Comparison of ENCODE assay signal across 16 cellular contexts in the genomic region with DNA sequence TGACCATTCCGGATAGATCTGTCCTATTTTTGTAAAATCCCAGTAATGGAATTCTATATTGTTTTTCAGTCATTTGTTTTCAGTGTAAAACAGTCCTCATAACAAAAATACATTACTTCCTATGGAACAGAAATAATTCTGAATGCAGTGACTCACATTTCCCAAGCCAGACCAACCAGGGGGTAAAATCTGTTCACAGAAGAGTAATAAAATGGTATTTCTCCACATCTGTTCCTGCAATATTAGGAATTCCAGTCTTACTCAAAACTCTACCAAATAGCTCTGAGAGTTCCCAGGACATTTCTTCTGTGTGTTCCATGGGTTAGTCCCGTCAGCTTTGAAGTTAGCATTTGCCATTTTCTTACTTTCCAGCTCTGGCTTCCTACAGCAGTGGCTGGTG. TPM values are rescaled to one million over a fixed set of nuclear protein-coding genes. Genes with fewer than 3 reads are reported as not detected.
A peak's percentile ranks its signal among the peaks of the same experiment; 100 is the strongest.
DNase-seq lines count a peak whose midpoint lies in the region; ATAC-seq and TF ChIP-seq lines count a peak whose summit lies in the region.
"Had no signal": no experiment of that assay in that cellular context is flagged by ENCODE, and none has a peak within 500 bp of the region (broad histone marks: within the 10 kb centered on the region; RNA-seq: fewer than 3 reads in every experiment).

No MANE protein-coding gene starts in this region.

- ATAC-seq in Right ventricle myocardium inferior = no peak
- ATAC-seq in HG03565 (IDR thresholded peaks at IDR 0.05; ENCODE audit: unreplicated experiment) = no peak
- ATAC-seq: HCT116, K562 had no signal

- peaks cover 48% of the 10 kb centered on the region for H3K4me1 ChIP-seq in left ventricle myocardium inferior
- no peaks in the 10 kb centered on the region for H3K4me1 ChIP-seq in uterus

- H3K9me3 Mint-ChIP-seq in chondrocyte (ENCODE audit: low read depth) = no peaks in the 10 kb centered on the region
- H3K9me3 Mint-ChIP-seq: activated naive CD8-positive, alpha-beta T cell treated with anti-CD3 and anti-CD28 coated beads, Interleukin-2, amount 10 ng/mL, durations not matched to agents 7 days and 5 days; endodermal cell had no signal

- DNase-seq in left ventricle myocardium inferior (no peak), Right ventricle myocardium inferior (ENCODE audit: missing footprints) (no peak), chondrocyte (ENCODE audit: low spot score) (no peak), myocyte (ENCODE audit: low read depth) (peak; percentile 28), uterus (no peak), NCI-H2227 (lab: John Stamatoyannopoulos, UW; ENCODE audit: unreplicated experiment) (no peak), pons (ENCODE audit: low spot score) (no peak)
- DNase-seq: activated naive CD8-positive, alpha-beta T cell treated with anti-CD3 and anti-CD28 coated beads, Interleukin-2, amount 10 ng/mL, durations not matched to agents 7 days and 5 days; endodermal cell; NCI-H1694 treated with DMSO at 0.1 percent for 48 hours; SHP77 treated with DMSO at 0.1 percent for 48 hours; spleen; WERI-Rb-1 had no signal

- H3K36me3 ChIP-seq in left ventricle myocardium inferior = no peaks in the 10 kb centered on the region
- H3K36me3 ChIP-seq in uterus = no peaks in the 10 kb centered on the region
- H3K36me3 ChIP-seq: spleen, WERI-Rb-1 had no signal

- no peaks in the 10 kb centered on the region for H3K36me3 Mint-ChIP-seq in chondrocyte (ENCODE audit: low read depth)
- H3K36me3 Mint-ChIP-seq: activated naive CD8-positive, alpha-beta T cell treated with anti-CD3 and anti-CD28 coated beads, Interleukin-2, amount 10 ng/mL, durations not matched to agents 7 days and 5 days had no signal

- TF ChIP-seq CTCF in left ventricle myocardium inferior (IDR thresholded peaks at IDR 0.05; ENCODE audit: borderline replicate concordance) (no peak), chondrocyte (IDR thresholded peaks at IDR 0.05) (no peak), uterus (IDR thresholded peaks at IDR 0.05) (no peak)

- H3K4me3 Mint-ChIP-seq in chondrocyte (ENCODE audit: unreplicated experiment) = no peak overlapping the region
- H3K4me3 Mint-ChIP-seq: activated naive CD8-positive, alpha-beta T cell treated with anti-CD3 and anti-CD28 coated beads, Interleukin-2, amount 10 ng/mL, durations not matched to agents 7 days and 5 days; endodermal cell had no signal

- intact Hi-C loops in left ventricle myocardium inferior (cut with micrococcal nuclease) (no loop called here), Right ventricle myocardium inferior (cut with DNase I) (loop anchor here (5.0 kb wide), 2 partner anchors 58 to 103 kb away; no protein-coding TSS in a partner anchor), uterus (cut with DNase I; ENCODE audit: low total_unique reads) (no loop called here)

- peaks cover 70% of the 10 kb centered on the region for H3K4me1 Mint-ChIP-seq in chondrocyte (ENCODE audit: low read depth)
- H3K4me1 Mint-ChIP-seq: activated naive CD8-positive, alpha-beta T cell treated with anti-CD3 and anti-CD28 coated beads, Interleukin-2, amount 10 ng/mL, durations not matched to agents 7 days and 5 days had no signal

- no peak overlapping the region for H3K4me3 ChIP-seq in left ventricle myocardium inferior
- H3K4me3 ChIP-seq in uterus = no peak overlapping the region
- H3K4me3 ChIP-seq: K562, spleen had no signal

- H3K27me3 Mint-ChIP-seq in chondrocyte (ENCODE audit: low read depth) = no peaks in the 10 kb centered on the region
- H3K27me3 Mint-ChIP-seq: activated naive CD8-positive, alpha-beta T cell treated with anti-CD3 and anti-CD28 coated beads, Interleukin-2, amount 10 ng/mL, durations not matched to agents 7 days and 5 days had no signal

- peak overlapping the region; percentile 98 for H3K27ac Mint-ChIP-seq in chondrocyte (ENCODE audit: unreplicated experiment)
- H3K27ac Mint-ChIP-seq: activated naive CD8-positive, alpha-beta T cell treated with anti-CD3 and anti-CD28 coated beads, Interleukin-2, amount 10 ng/mL, durations not matched to agents 7 days and 5 days; endodermal cell had no signal

- peak overlapping the region; percentile 91 for H3K27ac ChIP-seq in left ventricle myocardium inferior (replicated peaks)
- H3K27ac ChIP-seq in uterus = peak overlapping the region; percentile 83 to 97
- H3K27ac ChIP-seq: WERI-Rb-1 had no signal

- H3K9me3 ChIP-seq in left ventricle myocardium inferior (replicated peaks) (no peaks in the 10 kb centered on the region), uterus (no peaks in the 10 kb centered on the region)
- H3K9me3 ChIP-seq: spleen had no signal

- H3K27me3 ChIP-seq in left ventricle myocardium inferior (ENCODE audit: low read depth) (no peaks in the 10 kb centered on the region), uterus (no peaks in the 10 kb centered on the region)
- H3K27me3 ChIP-seq: spleen had no signal

- no peak for TF ChIP-seq POLR2A in uterus (IDR thresholded peaks at IDR 0.05)

RNA-seq across cellular contexts. Expression of gene DDR2, which starts 2.6 kb away (rescaled TPM):
- 26.9 TPM for total RNA-seq in left ventricle myocardium inferior
- 34.4 TPM for total RNA-seq in Right ventricle myocardium inferior
- total RNA-seq in chondrocyte = 103 to 182 TPM (median 172 TPM) in 3 replicates
- 51.4 and 65.3 TPM in 2 replicates for total RNA-seq in myocyte
- 43.2 TPM for polyA plus RNA-seq in myocyte (2012)
- total RNA-seq in uterus = 100 to 1,000 TPM in 1 of 4 donors, 10 to 100 TPM in 3; 40.0 to 134 (median 74.7) TPM
